Comparison of ENCODE assay signal across 1 cellular context in the genomic region with DNA sequence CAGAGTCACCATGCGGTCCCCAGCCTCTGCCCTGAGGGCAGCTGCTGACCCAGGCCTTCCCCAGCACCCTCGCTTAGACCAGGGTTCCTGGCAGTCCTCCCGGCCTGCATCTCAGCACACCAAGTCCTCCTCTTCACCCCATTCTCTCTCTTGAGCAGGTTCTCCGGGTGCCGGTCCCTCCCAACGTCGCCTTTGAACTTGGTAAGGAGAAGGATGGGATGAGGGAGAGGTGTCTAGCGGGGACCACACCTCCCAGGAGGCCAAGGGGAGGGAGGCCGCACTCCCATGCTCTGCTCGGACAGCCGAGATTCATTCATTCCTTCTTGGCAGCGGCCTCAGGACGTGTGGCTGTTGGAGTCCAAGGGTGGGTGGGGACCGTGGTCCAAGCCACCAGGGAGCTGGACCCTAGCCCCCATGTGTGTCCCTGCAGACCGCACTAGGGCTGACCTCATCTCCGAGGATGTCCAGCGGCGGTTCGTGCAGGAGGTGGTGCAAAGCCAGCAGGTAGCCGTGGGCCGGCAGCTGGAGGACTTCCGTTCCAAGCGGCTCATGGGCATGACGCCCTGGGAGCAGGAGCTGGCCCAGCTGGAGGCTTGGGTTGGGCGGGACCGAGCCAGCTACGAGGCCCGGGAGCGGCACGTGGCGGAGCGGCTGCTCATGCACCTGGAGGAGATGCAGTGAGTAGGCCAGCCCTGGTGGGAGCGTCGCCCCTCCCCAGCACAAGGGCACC.
TF ChIP-seq lines count a peak whose summit lies in the region.

No MANE protein-coding gene starts in this region.

TF ChIP-seq in K562, 482 proteins besides CTCF, POLR2A, EP300 and RAD21:
- 0 out of 2 replicates have a peak, but pooled peaks have one; percentile 17 for TF ChIP-seq SUPT5H (IDR thresholded peaks at IDR 0.05)
- peak; percentile 55; the same call in 1 of the 2 replicates for TF ChIP-seq RBFOX2 (IDR thresholded peaks at IDR 0.05; ENCODE audit: low read depth, low read length)
- TF ChIP-seq EZH2 (IDR thresholded peaks at IDR 0.05; ENCODE audit: borderline replicate concordance, low read depth, low read length) = no peak
- TF ChIP-seq, protein P1, sequence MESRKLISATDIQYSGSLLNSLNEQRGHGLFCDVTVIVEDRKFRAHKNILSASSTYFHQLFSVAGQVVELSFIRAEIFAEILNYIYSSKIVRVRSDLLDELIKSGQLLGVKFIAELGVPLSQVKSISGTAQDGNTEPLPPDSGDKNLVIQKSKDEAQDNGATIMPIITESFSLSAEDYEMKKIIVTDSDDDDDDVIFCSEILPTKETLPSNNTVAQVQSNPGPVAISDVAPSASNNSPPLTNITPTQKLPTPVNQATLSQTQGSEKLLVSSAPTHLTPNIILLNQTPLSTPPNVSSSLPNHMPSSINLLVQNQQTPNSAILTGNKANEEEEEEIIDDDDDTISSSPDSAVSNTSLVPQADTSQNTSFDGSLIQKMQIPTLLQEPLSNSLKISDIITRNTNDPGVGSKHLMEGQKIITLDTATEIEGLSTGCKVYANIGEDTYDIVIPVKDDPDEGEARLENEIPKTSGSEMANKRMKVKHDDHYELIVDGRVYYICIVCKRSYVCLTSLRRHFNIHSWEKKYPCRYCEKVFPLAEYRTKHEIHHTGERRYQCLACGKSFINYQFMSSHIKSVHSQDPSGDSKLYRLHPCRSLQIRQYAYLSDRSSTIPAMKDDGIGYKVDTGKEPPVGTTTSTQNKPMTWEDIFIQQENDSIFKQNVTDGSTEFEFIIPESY (CRISPR knock-in tag; IDR thresholded peaks at IDR 0.05) = peak; percentile 49; the same call in 1 of the 2 replicates
- peak; percentile 74 for TF ChIP-seq POLR2G (IDR thresholded peaks at IDR 0.05; ENCODE audit: low read depth, low read length)
TF ChIP-seq in K562: peak in this region for 4.
